ENCODE assay signal across 11 cellular contexts in genomic region chr18:9066817-9067306, GRCh38. TPM values are rescaled to one million over a fixed set of nuclear protein-coding genes. Genes with fewer than 3 reads are reported as not detected.
DNase-seq lines count a peak whose midpoint lies in the region; ATAC-seq and TF ChIP-seq lines count a peak whose summit lies in the region.
"Had no signal": no experiment of that assay in that cellular context is flagged by ENCODE, and none has a peak within 500 bp of the region (broad histone marks: within the 10 kb centered on the region; RNA-seq: fewer than 3 reads in every experiment).

No MANE protein-coding gene starts in this region.

- H3K27ac Mint-ChIP-seq in T-helper 1 cell treated with Interleukin-12 subunit alpha and Interleukin-12 subunit beta and Interleukin-4 antibody, amounts not matched to agents 30 μg/mL and 1 μg/mL, for 36 hours: peak overlapping the region; percentile 45

- peaks cover 1% of the 10 kb centered on the region for H3K36me3 Mint-ChIP-seq in T-helper 1 cell treated with Interleukin-12 subunit alpha and Interleukin-12 subunit beta and Interleukin-4 antibody, amounts not matched to agents 30 μg/mL and 1 μg/mL, for 36 hours (ENCODE audit: low read depth)

- DNase-seq in GM13976 (ENCODE audit: low spot score) (peak; percentile 64), NCI-H1930 (lab: John Stamatoyannopoulos, UW) (no peak), adrenal gland (no peak), HK-2 (ENCODE audit: unreplicated experiment) (no peak), NCI-H2227 treated with DMSO at 0.1 percent for 48 hours (lab: John Stamatoyannopoulos, UW) (no peak)
- DNase-seq: activated effector memory CD4-positive, alpha-beta T cell treated with anti-CD3 and anti-CD28 coated beads, Interleukin-2, amount 50 U/mL, for 16 hours; SIG-M5 had no signal

- in situ Hi-C loops in GM13976 (cut with MboI; ENCODE audit: low sequenced_read_pairs, unreplicated experiment): no loop called here

- H3K27ac ChIP-seq in adrenal gland: no peak overlapping the region

- no peak for TF ChIP-seq CTCF in GM13976 (IDR thresholded peaks at IDR 0.05; ENCODE audit: borderline replicate concordance, control extremely low read depth, extremely low read depth, insufficient read depth, missing control alignments)
- no peak for TF ChIP-seq CTCF in adrenal gland (IDR thresholded peaks at IDR 0.05)

- no peaks in the 10 kb centered on the region for H3K4me1 ChIP-seq in adrenal gland (replicated peaks in 1 of 2)

- H3K4me3 ChIP-seq in adrenal gland: no peak overlapping the region
- H3K4me3 ChIP-seq: skin epidermis had no signal

- H3K4me3 Mint-ChIP-seq in T-helper 1 cell treated with Interleukin-12 subunit alpha and Interleukin-12 subunit beta and Interleukin-4 antibody, amounts not matched to agents 30 μg/mL and 1 μg/mL, for 36 hours: no peak overlapping the region

- H3K4me1 Mint-ChIP-seq in T-helper 1 cell treated with Interleukin-12 subunit alpha and Interleukin-12 subunit beta and Interleukin-4 antibody, amounts not matched to agents 30 μg/mL and 1 μg/mL, for 36 hours (ENCODE audit: low read depth): peaks cover 27% of the 10 kb centered on the region

- WGBS in adrenal gland, 4 donors: 91 to 96% (median 95%) methylated on average over 5 of the region's 5 CpGs

- H3K27me3 ChIP-seq in adrenal gland: no peaks in the 10 kb centered on the region

- H3K9me3 Mint-ChIP-seq in T-helper 1 cell treated with Interleukin-12 subunit alpha and Interleukin-12 subunit beta and Interleukin-4 antibody, amounts not matched to agents 30 μg/mL and 1 μg/mL, for 36 hours: no peaks in the 10 kb centered on the region

- no peak for TF ChIP-seq POLR2A in adrenal gland (IDR thresholded peaks at IDR 0.05)

- no peaks in the 10 kb centered on the region for H3K36me3 ChIP-seq in adrenal gland (replicated peaks in 1 of 2)

- ATAC-seq in GM19351 (IDR thresholded peaks at IDR 0.05; ENCODE audit: unreplicated experiment) (peak; percentile 68), HG02970 (IDR thresholded peaks at IDR 0.05; ENCODE audit: low FRiP score, unreplicated experiment) (peak; percentile 56)

- no peaks in the 10 kb centered on the region for H3K9me3 ChIP-seq in adrenal gland (replicated peaks in 1 of 3)

- no peaks in the 10 kb centered on the region for H3K27me3 Mint-ChIP-seq in T-helper 1 cell treated with Interleukin-12 subunit alpha and Interleukin-12 subunit beta and Interleukin-4 antibody, amounts not matched to agents 30 μg/mL and 1 μg/mL, for 36 hours (ENCODE audit: low read depth)

- intact Hi-C loops in adrenal gland (cut with DNase I): no loop called here

RNA-seq across cellular contexts. Expression of gene NDUFV2, which starts 35.6 kb away (rescaled TPM):
- total RNA-seq in adrenal gland: 100 to 1,000 TPM; 130 to 250 (median 182) TPM
- 100 to 1,000 TPM; 347 to 569 (median 420) TPM for polyA plus RNA-seq in adrenal gland
